In the genomic region with DNA sequence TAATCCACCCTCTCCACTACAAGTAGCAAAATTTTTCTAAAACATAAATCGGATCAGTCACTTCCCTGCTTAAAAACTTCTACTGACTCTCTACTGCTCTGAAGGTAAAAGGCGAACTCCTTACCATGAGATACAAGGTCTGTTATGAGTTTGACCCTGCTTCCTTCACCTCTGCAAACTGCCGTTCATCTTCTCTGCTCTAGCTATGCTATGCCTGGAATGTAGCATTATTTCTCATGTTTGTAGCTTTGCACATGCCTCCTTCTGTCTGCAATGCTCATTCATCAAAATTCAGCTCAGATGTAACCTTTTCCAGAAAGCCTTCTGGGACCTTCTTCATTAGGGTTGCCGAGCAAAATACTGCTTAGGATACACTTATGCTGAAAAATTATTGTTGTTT, we compare ENCODE assay signal across 24 cellular contexts.
"Had no signal": no experiment of that assay in that cellular context is flagged by ENCODE, and none has a peak within 500 bp of the region (broad histone marks: within the 10 kb centered on the region; RNA-seq: fewer than 3 reads in every experiment).

No MANE protein-coding gene starts in this region.

- H3K4me3 ChIP-seq: adrenal gland, coronary artery, esophagus muscularis mucosa, neural progenitor cell, smooth muscle cell, thyroid gland, upper lobe of right lung had no signal

- H2AFZ ChIP-seq: neural progenitor cell had no signal

- H3K36me3 Mint-ChIP-seq: activated naive CD4-positive, alpha-beta T cell treated with anti-CD3 and anti-CD28 coated beads, Interleukin-2, amount 50 U/mL, for 72 hours; neural progenitor cell had no signal

- H3K4me2 ChIP-seq: neural progenitor cell, smooth muscle cell had no signal

- FAIRE-seq: astrocyte, frontal cortex, islet of Langerhans had no signal

- H3K4me1 ChIP-seq: neural progenitor cell, thyroid gland, upper lobe of right lung had no signal

- H3K4me1 Mint-ChIP-seq: neural progenitor cell had no signal

- H3K27ac Mint-ChIP-seq: activated B cell treated with CpG ODN at 0.5 μM for 24 hours; activated CD4-positive, alpha-beta T cell treated with anti-CD3 and anti-CD28 coated beads for 36 hours; activated T-cell treated with anti-CD3 and anti-CD28 coated beads, Interleukin-2, amount 50 U/mL, for 72 hours; neural progenitor cell; T-helper 1 cell treated with Interleukin-12 subunit alpha and Interleukin-12 subunit beta and Interleukin-4 antibody, amounts not matched to agents 30 μg/mL and 1 μg/mL, for 36 hours had no signal

- H3K27ac ChIP-seq: adrenal gland, coronary artery, esophagus muscularis mucosa, neural progenitor cell, thyroid gland, upper lobe of right lung had no signal

- H3K9me3 Mint-ChIP-seq: activated B cell treated with CpG ODN at 0.5 μM for 24 hours; activated naive CD4-positive, alpha-beta T cell treated with anti-CD3 and anti-CD28 coated beads, Interleukin-2, amount 50 U/mL, for 72 hours; activated T-cell treated with anti-CD3 and anti-CD28 coated beads, Interleukin-2, amount 50 U/mL, for 72 hours; neural progenitor cell; T-helper 1 cell treated with Interleukin-12 subunit alpha and Interleukin-12 subunit beta and Interleukin-4 antibody, amounts not matched to agents 30 μg/mL and 1 μg/mL, for 36 hours had no signal

- H3K36me3 ChIP-seq: adrenal gland, esophagus muscularis mucosa, neural progenitor cell, thyroid gland, upper lobe of right lung had no signal

- ATAC-seq: activated CD4-positive, alpha-beta T cell treated with anti-CD3 and anti-CD28 coated beads for 36 hours; activated naive CD4-positive, alpha-beta T cell treated with anti-CD3 and anti-CD28 coated beads, Interleukin-2, amount 50 U/mL, for 72 hours; activated T-cell treated with anti-CD3 and anti-CD28 coated beads, Interleukin-2, amount 50 U/mL, for 72 hours; left ventricle myocardium superior; sciatic nerve; upper lobe of right lung had no signal

- DNase-seq: activated B cell treated with CpG ODN at 0.5 μM for 24 hours; activated CD4-positive, alpha-beta T cell treated with anti-CD3 and anti-CD28 coated beads for 36 hours; activated CD4-positive, alpha-beta T cell treated with anti-CD3 and anti-CD28 coated beads, Interleukin-2, amount 50 U/mL, for 48 hours; activated gamma-delta T cell; activated T-cell treated with anti-CD3 and anti-CD28 coated beads, Interleukin-2, amount 50 U/mL, for 72 hours; adrenal gland; hippocampal formation; left ventricle myocardium superior; mammary epithelial cell; stimulated activated CD4-positive, alpha-beta T cell treated with anti-CD3 and anti-CD28 coated beads, Interleukin-2, amount 100 ng/mL, for 48 hours; stimulated activated CD8-positive, alpha-beta memory T cell treated with anti-CD3 and anti-CD28 coated beads, Interleukin-4, amount 100 ng/mL, for 48 hours; stimulated activated naive CD4-positive, alpha-beta T cell treated with Interleukin-2 at 50 U/mL for 16 hours; thyroid gland; upper lobe of right lung had no signal

- H3K27me3 ChIP-seq: adrenal gland, esophagus muscularis mucosa, neural progenitor cell, thyroid gland, upper lobe of right lung had no signal

- H3K27me3 Mint-ChIP-seq: activated B cell treated with CpG ODN at 0.5 μM for 24 hours; activated CD4-positive, alpha-beta T cell treated with anti-CD3 and anti-CD28 coated beads for 36 hours had no signal

- H3K9ac ChIP-seq: neural progenitor cell had no signal

- H3K4me3 Mint-ChIP-seq: activated B cell treated with CpG ODN at 0.5 μM for 24 hours; activated CD4-positive, alpha-beta T cell treated with anti-CD3 and anti-CD28 coated beads for 36 hours; activated T-cell treated with anti-CD3 and anti-CD28 coated beads, Interleukin-2, amount 50 U/mL, for 72 hours; neural progenitor cell; T-helper 1 cell treated with Interleukin-12 subunit alpha and Interleukin-12 subunit beta and Interleukin-4 antibody, amounts not matched to agents 30 μg/mL and 1 μg/mL, for 36 hours had no signal

- H3K9me3 ChIP-seq: adrenal gland, esophagus muscularis mucosa, thyroid gland, upper lobe of right lung had no signal
